Comparison of ENCODE assay signal across 1 cellular context in the genomic region with DNA sequence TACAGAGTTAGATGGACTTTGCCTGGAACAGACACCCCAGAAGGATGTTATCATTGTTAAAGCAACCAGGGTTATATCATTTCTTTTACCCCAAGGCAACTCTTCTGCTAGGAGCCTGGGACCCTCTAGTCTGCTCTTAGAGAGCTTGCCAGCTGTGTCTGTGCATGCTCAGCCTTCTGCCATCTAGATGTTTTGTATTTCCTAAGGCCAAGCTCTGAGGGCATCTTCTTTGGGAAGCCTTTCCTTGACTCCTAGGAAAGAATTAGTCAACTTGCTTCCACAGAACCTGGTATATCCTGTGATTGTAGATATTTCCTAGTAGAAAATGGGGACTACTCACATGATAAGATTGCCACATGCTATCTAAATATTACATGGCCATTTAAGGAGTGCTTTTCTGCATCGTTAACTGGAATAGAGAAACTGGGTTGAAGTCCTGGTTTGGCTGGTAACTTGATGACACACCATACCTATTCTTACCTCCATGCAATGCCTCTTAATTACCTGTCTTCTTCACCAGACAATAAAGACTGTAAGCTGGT.
TF ChIP-seq lines count a peak whose summit lies in the region.

No MANE protein-coding gene starts in this region.

TF ChIP-seq in IMR-90, 13 proteins besides CTCF, POLR2A, EP300 and RAD21:
- TF ChIP-seq FOS (IDR thresholded peaks at IDR 0.05; ENCODE audit: low read depth, low read length) (no peak), USF2 (IDR thresholded peaks at IDR 0.05; ENCODE audit: low read depth, low read length) (no peak), SMC3 (IDR thresholded peaks at IDR 0.05; ENCODE audit: low read depth, low read length) (no peak), MAFK (IDR thresholded peaks at IDR 0.05; ENCODE audit: low read depth, low read length) (no peak), CHD1 (IDR thresholded peaks at IDR 0.05; ENCODE audit: low read depth, low read length) (no peak), CEBPB (IDR thresholded peaks at IDR 0.05; ENCODE audit: low read depth, low read length) (no peak), RFX5 (IDR thresholded peaks at IDR 0.05; ENCODE audit: low read depth, low read length) (no peak), RCOR1 (IDR thresholded peaks at IDR 0.05; ENCODE audit: insufficient replicate concordance, low read length) (no peak), MXI1 (IDR thresholded peaks at IDR 0.05; ENCODE audit: borderline replicate concordance, low read depth, low read length) (no peak), MAZ (IDR thresholded peaks at IDR 0.05; ENCODE audit: borderline replicate concordance, low read depth, low read length) (no peak)
- TF ChIP-seq, protein P1, sequence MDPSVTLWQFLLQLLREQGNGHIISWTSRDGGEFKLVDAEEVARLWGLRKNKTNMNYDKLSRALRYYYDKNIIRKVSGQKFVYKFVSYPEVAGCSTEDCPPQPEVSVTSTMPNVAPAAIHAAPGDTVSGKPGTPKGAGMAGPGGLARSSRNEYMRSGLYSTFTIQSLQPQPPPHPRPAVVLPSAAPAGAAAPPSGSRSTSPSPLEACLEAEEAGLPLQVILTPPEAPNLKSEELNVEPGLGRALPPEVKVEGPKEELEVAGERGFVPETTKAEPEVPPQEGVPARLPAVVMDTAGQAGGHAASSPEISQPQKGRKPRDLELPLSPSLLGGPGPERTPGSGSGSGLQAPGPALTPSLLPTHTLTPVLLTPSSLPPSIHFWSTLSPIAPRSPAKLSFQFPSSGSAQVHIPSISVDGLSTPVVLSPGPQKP (IDR thresholded peaks at IDR 0.05; ENCODE audit: borderline replicate concordance, low read depth, low read length), result no peak
